ENCODE assay signal across 1 cellular context in genomic region chr17:60139438-60140285, GRCh38.
TF ChIP-seq lines count a peak whose summit lies in the region.

No MANE protein-coding gene starts in this region.

TF ChIP-seq in HepG2, 621 proteins besides CTCF, POLR2A, EP300 and RAD21 (continued from another document and continues in another):
- TF ChIP-seq THRA (CRISPR knock-in tag; IDR thresholded peaks at IDR 0.05; ENCODE audit: borderline replicate concordance) (peak; percentile 95), SUZ12 (IDR thresholded peaks at IDR 0.05; ENCODE audit: low read depth, low read length) (no peak), ZUFSP (CRISPR knock-in tag; IDR thresholded peaks at IDR 0.05; ENCODE audit: borderline replicate concordance) (no peak), ZNF124 (CRISPR knock-in tag; IDR thresholded peaks at IDR 0.05) (peak; percentile 98), ELK4 (CRISPR knock-in tag; IDR thresholded peaks at IDR 0.05; ENCODE audit: borderline replicate concordance) (no peak; the same call in 1 of the 2 replicates), MBNL3 (CRISPR knock-in tag; conservative IDR thresholded peaks at IDR 0.05) (no peak), ZNF432 (CRISPR knock-in tag; IDR thresholded peaks at IDR 0.05; ENCODE audit: borderline replicate concordance) (peak; percentile 53; the same call in 1 of the 2 replicates), ZBTB10 (CRISPR knock-in tag; IDR thresholded peaks at IDR 0.05; ENCODE audit: borderline replicate concordance) (peak; percentile 91), SPEN (CRISPR knock-in tag; IDR thresholded peaks at IDR 0.05; ENCODE audit: low read depth) (peak; percentile 96), BRF2 (CRISPR knock-in tag; IDR thresholded peaks at IDR 0.05) (peak; percentile 94), KDM6A (CRISPR knock-in tag; IDR thresholded peaks at IDR 0.05; ENCODE audit: low read depth) (0 out of 2 replicates have a peak, but pooled peaks have one; percentile 37), MLXIP (CRISPR knock-in tag; IDR thresholded peaks at IDR 0.05; ENCODE audit: borderline replicate concordance) (peak; percentile 92; the same call in 1 of the 2 replicates), PHF21A (CRISPR knock-in tag; IDR thresholded peaks at IDR 0.05) (no peak), GLI4 (CRISPR knock-in tag; IDR thresholded peaks at IDR 0.05; ENCODE audit: borderline replicate concordance) (peak; percentile 97), ZNF781 (CRISPR knock-in tag; IDR thresholded peaks at IDR 0.05; ENCODE audit: borderline replicate concordance, not compliant biosample characterization) (peak; percentile 98), SRY (CRISPR knock-in tag; IDR thresholded peaks at IDR 0.05) (peak; percentile 98), MIER2 (CRISPR knock-in tag; IDR thresholded peaks at IDR 0.05) (peak; percentile 100), ZNF576 (CRISPR knock-in tag; IDR thresholded peaks at IDR 0.05) (peak; percentile 50; the same call in 1 of the 2 replicates), PAF1 (CRISPR knock-in tag; IDR thresholded peaks at IDR 0.05) (no peak), IKZF5 (CRISPR knock-in tag; IDR thresholded peaks at IDR 0.05) (peak; percentile 96), ZFP36L2 (CRISPR knock-in tag; IDR thresholded peaks at IDR 0.05) (peak; percentile 98), CBX2 (IDR thresholded peaks at IDR 0.05; ENCODE audit: low read depth, low read length) (no peak), CBX2 (CRISPR knock-in tag; IDR thresholded peaks at IDR 0.05; ENCODE audit: low read depth) (peak; percentile 99), ZNF687 (CRISPR knock-in tag; IDR thresholded peaks at IDR 0.05) (peak; percentile 86), YEATS4 (CRISPR knock-in tag; IDR thresholded peaks at IDR 0.05; ENCODE audit: borderline replicate concordance) (peak; percentile 75; the same call in 1 of the 2 replicates), ZNF746 (CRISPR knock-in tag; IDR thresholded peaks at IDR 0.05) (peak; percentile 73; the same call in 1 of the 2 replicates), MXD1 (CRISPR knock-in tag; IDR thresholded peaks at IDR 0.05) (peak; percentile 99), PTBP1 (IDR thresholded peaks at IDR 0.05; ENCODE audit: low read depth, low read length, poor library complexity, severe bottlenecking) (peak; percentile 67), LCORL (IDR thresholded peaks at IDR 0.05) (no peak), LCORL (CRISPR knock-in tag; IDR thresholded peaks at IDR 0.05) (peak; percentile 69; the same call in 1 of the 2 replicates), ARNT2 (CRISPR knock-in tag; IDR thresholded peaks at IDR 0.05; ENCODE audit: low read depth) (peak; percentile 99), RARG (CRISPR knock-in tag; IDR thresholded peaks at IDR 0.05; ENCODE audit: low read depth) (no peak), NFIB (CRISPR knock-in tag; IDR thresholded peaks at IDR 0.05; ENCODE audit: borderline replicate concordance) (no peak), PBX2 (CRISPR knock-in tag; IDR thresholded peaks at IDR 0.05) (no peak), SMAD1 (CRISPR knock-in tag; IDR thresholded peaks at IDR 0.05; ENCODE audit: borderline replicate concordance, low read depth) (peak; percentile 67; the same call in 1 of the 2 replicates), SAP130 (CRISPR knock-in tag; IDR thresholded peaks at IDR 0.05; ENCODE audit: low read depth) (peak; percentile 99), ZNF792 (CRISPR knock-in tag; IDR thresholded peaks at IDR 0.05) (peak; percentile 99), RNF2 (conservative IDR thresholded peaks at IDR 0.05; ENCODE audit: low read depth) (0 out of 2 replicates have a peak, but pooled peaks have one; percentile 39), ZNF850 (CRISPR knock-in tag; conservative IDR thresholded peaks at IDR 0.05) (no peak), ZNF816 (CRISPR knock-in tag; IDR thresholded peaks at IDR 0.05; ENCODE audit: borderline replicate concordance) (no peak; the same call in 1 of the 2 replicates), AKAP8 (CRISPR knock-in tag; IDR thresholded peaks at IDR 0.05) (peak; percentile 90; the same call in 1 of the 2 replicates), SCMH1 (CRISPR knock-in tag; IDR thresholded peaks at IDR 0.05; ENCODE audit: borderline replicate concordance) (no peak)
